ENCODE assay signal across 8 cellular contexts in the genomic region with DNA sequence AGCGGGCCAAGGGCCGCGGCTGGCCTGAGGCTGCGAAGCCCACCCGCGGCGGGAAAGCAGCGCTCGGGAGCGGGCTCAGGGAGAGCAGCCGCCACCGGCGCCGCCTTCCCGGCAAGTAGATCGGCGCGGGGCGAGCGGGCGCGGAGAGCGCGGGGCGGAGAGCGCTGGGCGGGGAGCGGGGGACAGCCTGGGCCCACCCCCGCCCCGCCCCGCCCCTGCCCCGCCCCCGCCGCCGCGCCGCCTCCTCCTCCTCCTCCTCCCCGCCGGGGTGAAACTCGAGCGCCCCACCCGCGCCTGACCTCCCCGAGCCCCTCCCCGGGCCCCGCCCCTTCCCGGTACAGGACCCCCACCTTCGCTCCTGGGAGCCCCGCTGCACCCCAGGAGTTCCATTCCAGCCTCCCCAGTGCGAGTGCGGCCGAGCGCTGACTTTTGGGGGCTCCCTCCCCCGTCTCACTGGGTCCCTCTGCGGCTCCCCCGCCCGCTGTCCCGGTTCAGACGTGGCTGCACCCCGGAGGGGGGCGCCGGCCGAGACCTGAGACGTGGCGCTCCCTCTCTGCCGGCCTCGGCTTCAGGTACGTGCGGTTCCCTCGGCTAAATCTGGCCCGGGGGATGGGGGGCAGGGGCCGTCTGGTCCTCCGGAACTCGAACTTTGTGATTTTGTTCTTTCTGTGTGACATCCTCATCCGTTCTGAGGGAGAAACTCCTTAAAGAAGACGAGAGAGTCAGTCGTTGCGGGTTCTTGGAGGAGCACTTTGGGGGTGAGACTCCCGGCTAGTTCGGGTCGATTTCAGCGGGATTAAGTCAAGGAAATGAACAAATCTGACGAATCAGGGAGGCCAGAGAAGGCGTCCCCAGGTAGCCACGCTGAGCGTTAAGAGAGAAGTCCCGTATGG. TPM values are rescaled to one million over a fixed set of nuclear protein-coding genes. Genes with fewer than 3 reads are reported as not detected.
DNase-seq lines count a peak whose midpoint lies in the region; ATAC-seq and TF ChIP-seq lines count a peak whose summit lies in the region.

Gene SEMA5A (minus strand): TSS at position 117 of the 893 bp plus-strand sequence. CDS start 166,129 bp downstream, outside the sequence.

- peak; percentile 42 for ATAC-seq in HG03432 (IDR thresholded peaks at IDR 0.05; ENCODE audit: unreplicated experiment)
- ATAC-seq in natural killer cell = peak in 1 of 3 donors; percentile 45
- ATAC-seq in GM21528 (IDR thresholded peaks at IDR 0.05; ENCODE audit: low FRiP score, unreplicated experiment) = no peak
- no peak for ATAC-seq in GM18867 (IDR thresholded peaks at IDR 0.05; ENCODE audit: unreplicated experiment)

- H3K27me3 Mint-ChIP-seq in activated T-cell treated with anti-CD3 and anti-CD28 coated beads, Interleukin-2, amount 50 U/mL, for 24 hours = peaks cover 39% of the 10 kb centered on the region
- peaks cover 18 to 19% of the 10 kb centered on the region in 2 donors for H3K27me3 Mint-ChIP-seq in natural killer cell (ENCODE audit: low read depth in 2 of 2)

- TF ChIP-seq CTCF in foreskin fibroblast (IDR thresholded peaks at IDR 0.05; ENCODE audit: low read depth, low read length) (no peak), natural killer cell (IDR thresholded peaks at IDR 0.05) (no peak)

- peak within 1 kb of the TSS; percentile 89 to 91 for H3K4me3 ChIP-seq in foreskin fibroblast (ENCODE audit: low read depth in 1 of 2, low read length in 2 of 2)

- in situ Hi-C loops in Caki2 (cut with HindIII; ENCODE audit: low pct_unique_long_range_greater_than_20kb, low sequenced_read_pairs) = no loop called here

- H3K4me1 Mint-ChIP-seq in activated T-cell treated with anti-CD3 and anti-CD28 coated beads, Interleukin-2, amount 50 U/mL, for 24 hours (ENCODE audit: low read depth) = peaks cover 9% of the 10 kb centered on the region
- no peaks in the 10 kb centered on the region for H3K4me1 Mint-ChIP-seq in natural killer cell

- H3K9me3 Mint-ChIP-seq in activated T-cell treated with anti-CD3 and anti-CD28 coated beads, Interleukin-2, amount 50 U/mL, for 24 hours = no peaks in the 10 kb centered on the region
- peaks cover 0 to 3% of the 10 kb centered on the region in 2 donors for H3K9me3 Mint-ChIP-seq in natural killer cell

- no peak within 1 kb of the TSS for H3K27ac Mint-ChIP-seq in activated T-cell treated with anti-CD3 and anti-CD28 coated beads, Interleukin-2, amount 50 U/mL, for 24 hours
- H3K27ac Mint-ChIP-seq in natural killer cell = no peak within 1 kb of the TSS

- intact Hi-C loops in natural killer cell (cut with micrococcal nuclease) = no loop called here

- DNase-seq in Caki2 (ENCODE audit: low read depth) (peak; percentile 65), foreskin fibroblast (peak; percentile 77 to 91), natural killer cell (no peak), 8988T (no peak)
- DNase-seq in activated T-cell treated with anti-CD3 and anti-CD28 coated beads, Interleukin-2, amount 50 U/mL, for 24 hours = peak; percentile 30

- peak within 1 kb of the TSS; percentile 53 for H3K4me3 Mint-ChIP-seq in activated T-cell treated with anti-CD3 and anti-CD28 coated beads, Interleukin-2, amount 50 U/mL, for 24 hours
- H3K4me3 Mint-ChIP-seq in natural killer cell = peak within 1 kb of the TSS; percentile 63

- H3K36me3 Mint-ChIP-seq in activated T-cell treated with anti-CD3 and anti-CD28 coated beads, Interleukin-2, amount 50 U/mL, for 24 hours (ENCODE audit: low read depth) = no peaks in the 10 kb centered on the region
- H3K36me3 Mint-ChIP-seq in natural killer cell = no peaks in the 10 kb centered on the region

RNA-seq across cellular contexts. Expression of gene SEMA5A, which starts in this region (rescaled TPM):
- under 0.01 and 0.57 TPM in 2 replicates for total RNA-seq in Caki2 (2014; rRNA removed; shearing (Covaris generic); ENCODE audit: low replicate concordance)
- total RNA-seq in natural killer cell = under 1 TPM in 1 of 3 donors, not detected in 2; 0.15 TPM

Comparison
In these comparisons a context has a peak if more than half of its experiments do, and no peak if none do; other contexts are left out.
1. Peak in DNase-seq in Caki2; RNA of the gene not detected or under 1 TPM.
2. DNase-seq: peak in activated T-cell treated with anti-CD3 and anti-CD28 coated beads, Interleukin-2, amount 50 U/mL, for 24 hours (single experiment) and foreskin fibroblast (2 of 2); none in natural killer cell (single experiment) and 8988T (single experiment).